16 cellular contexts compared by ENCODE assay signal in the genomic region with DNA sequence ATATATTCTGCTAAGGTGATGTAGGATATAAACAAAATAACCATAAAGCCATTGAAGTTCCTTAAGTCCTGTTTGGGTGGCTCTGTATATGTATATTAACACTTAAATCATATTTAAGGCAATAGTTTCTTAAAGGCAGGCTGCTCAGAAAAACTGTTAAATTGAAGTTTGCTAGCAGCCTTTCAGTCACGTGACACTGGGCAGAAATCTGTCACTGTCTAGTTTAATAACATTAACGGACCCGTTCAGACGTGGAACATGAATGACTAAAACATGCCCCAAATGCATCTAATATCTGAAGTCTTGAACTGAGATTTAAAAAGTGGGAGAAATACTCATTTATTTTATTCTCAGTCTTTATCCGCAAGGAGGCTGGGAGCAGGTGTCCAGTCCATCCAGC. TPM values are rescaled to one million over a fixed set of nuclear protein-coding genes. Genes with fewer than 3 reads are reported as not detected.
DNase-seq lines count a peak whose midpoint lies in the region; ATAC-seq and TF ChIP-seq lines count a peak whose summit lies in the region.
"Had no signal": no experiment of that assay in that cellular context is flagged by ENCODE, and none has a peak within 500 bp of the region (broad histone marks: within the 10 kb centered on the region; RNA-seq: fewer than 3 reads in every experiment).

No MANE protein-coding gene starts in this region.

- H2BK5ac ChIP-seq in mesenchymal stem cell (ENCODE audit: low read depth, low read length, poor library complexity, severe bottlenecking) = no peak overlapping the region

- BruUV-seq in PC-9 (replicated peaks; lab: Mats Ljungman, UMichigan) = no TSS peak

- H3K4ac ChIP-seq in mesenchymal stem cell (ENCODE audit: low read depth in 1 of 2, low read length in 2 of 2) = no peak overlapping the region

- H3K4me2 ChIP-seq in BLaER1 treated with 17β-estradiol and CSF1 and Interleukin-3, amounts not matched to agents 10 nM and 100 nM = peak overlapping the region; percentile 80 to 94 (median 90); a peak in 17 of 22 replicates
- peak overlapping the region; percentile 83; the same call in 1 of the 2 replicates for H3K4me2 ChIP-seq in PC-9
- H3K4me2 ChIP-seq in mesenchymal stem cell (ENCODE audit: low read length, poor library complexity, severe bottlenecking) = no peak overlapping the region

- POLR2A ChIA-PET in PC-9 (lab: Charles Lee; ENCODE audit: unreplicated experiment) = no interaction called here

- no peaks in the 10 kb centered on the region for H3K9me3 ChIP-seq in BLaER1 treated with 17β-estradiol and CSF1 and Interleukin-3, amounts not matched to agents 10 nM and 100 nM (replicated peaks in 1 of 11)
- no peaks in the 10 kb centered on the region for H3K9me3 ChIP-seq in PC-9 (ENCODE audit: insufficient read depth, low read depth)
- H3K9me3 ChIP-seq in mesenchymal stem cell (ENCODE audit: control insufficient read depth, low read length) = no peaks in the 10 kb centered on the region
- H3K9me3 ChIP-seq: heart left ventricle, mucosa of descending colon had no signal

- H4K20me1 ChIP-seq in BLaER1 treated with 17β-estradiol and CSF1 and Interleukin-3, amounts not matched to agents 10 nM and 100 nM = peaks cover 59 to 77% (median 70%) of the 10 kb centered on the region in 11 experiments
- H4K20me1 ChIP-seq in PC-9 (ENCODE audit: insufficient read depth) = peaks cover 55% of the 10 kb centered on the region

- H4K8ac ChIP-seq in mesenchymal stem cell (ENCODE audit: low read length) = no peak overlapping the region

- no peak for ATAC-seq in GM19395 (IDR thresholded peaks at IDR 0.05; ENCODE audit: unreplicated experiment)
- ATAC-seq: heart left ventricle, mucosa of descending colon had no signal

- no peaks in the 10 kb centered on the region for H3K9me2 ChIP-seq in PC-9 (ENCODE audit: insufficient read depth)

- peak overlapping the region; percentile 98; the same call in 1 of the 2 replicates for H3K4me3 ChIP-seq in ACC112 (ENCODE audit: low read depth, low read length)
- H3K4me3 ChIP-seq in BLaER1 treated with 17β-estradiol and CSF1 and Interleukin-3, amounts not matched to agents 10 nM and 100 nM = 0 out of 20 replicates have a peak overlapping the region, but pooled peaks of 1 of the 10 experiments have one; percentile 90
- H3K4me3 ChIP-seq in PC-9 = no peak overlapping the region
- H3K4me3 ChIP-seq in mesenchymal stem cell (ENCODE audit: insufficient read depth in 1 of 2, low read depth in 1 of 2, low read length in 2 of 2) = peak overlapping the region in 1 of 2 experiments; percentile 94
- H3K4me3 ChIP-seq: mucosa of descending colon had no signal

- no peak overlapping the region for H3K27ac ChIP-seq in ACC112 (ENCODE audit: low read depth, low read length)
- no peak overlapping the region for H3K27ac ChIP-seq in BLaER1 treated with 17β-estradiol and CSF1 and Interleukin-3, amounts not matched to agents 10 nM and 100 nM
- no peak overlapping the region for H3K27ac ChIP-seq in PC-9
- H3K27ac ChIP-seq in mesenchymal stem cell (ENCODE audit: low read length, poor library complexity, severe bottlenecking) = no peak overlapping the region
- H3K27ac ChIP-seq: parathyroid adenoma, SK-N-MC had no signal

- H3K27me3 ChIP-seq in ACC112 (ENCODE audit: insufficient read depth, low read length) = no peaks in the 10 kb centered on the region
- H3K27me3 ChIP-seq in BLaER1 treated with 17β-estradiol and CSF1 and Interleukin-3, amounts not matched to agents 10 nM and 100 nM = no peaks in the 10 kb centered on the region
- H3K27me3 ChIP-seq in PC-9 (ENCODE audit: insufficient read depth, low read depth) = no peaks in the 10 kb centered on the region
- no peaks in the 10 kb centered on the region for H3K27me3 ChIP-seq in mesenchymal stem cell (ENCODE audit: control insufficient read depth in 1 of 2, insufficient read depth in 1 of 2, low read length in 2 of 2)
- H3K27me3 ChIP-seq: heart left ventricle had no signal

- no peak overlapping the region for H4K91ac ChIP-seq in mesenchymal stem cell (ENCODE audit: low read length)

- no peak overlapping the region for H2BK15ac ChIP-seq in mesenchymal stem cell (ENCODE audit: low read depth, poor library complexity, severe bottlenecking)

- intact Hi-C loops in PC-9 (cut with micrococcal nuclease; ENCODE audit: unreplicated experiment) = no loop called here

- H3K4me1 ChIP-seq in ACC112 (ENCODE audit: control insufficient read depth, insufficient read depth, low read length, unreplicated experiment) (peaks cover 29% of the 10 kb centered on the region), PC-9 (replicated peaks; ENCODE audit: insufficient read depth) (peaks cover 28% of the 10 kb centered on the region), mesenchymal stem cell (ENCODE audit: control insufficient read depth, insufficient read depth, low read depth, low read length) (no peaks in the 10 kb centered on the region)
- H3K4me1 ChIP-seq in BLaER1 treated with 17β-estradiol and CSF1 and Interleukin-3, amounts not matched to agents 10 nM and 100 nM = peaks cover 32 to 61% (median 43%) of the 10 kb centered on the region in 10 experiments

- no peak overlapping the region for H2BK12ac ChIP-seq in mesenchymal stem cell (ENCODE audit: low read length in 2 of 2)

- H2AFZ ChIP-seq in ACC112 (ENCODE audit: low read length, unreplicated experiment) (no peak overlapping the region), PC-9 (no peak overlapping the region), mesenchymal stem cell (ENCODE audit: low read depth, low read length) (no peak overlapping the region)
- H2AFZ ChIP-seq: parathyroid adenoma had no signal

- H3F3A ChIP-seq in PC-9 (ENCODE audit: insufficient read depth, low read depth) = peaks cover 41% of the 10 kb centered on the region

- no peak overlapping the region for H3K14ac ChIP-seq in mesenchymal stem cell (ENCODE audit: low read length in 2 of 2)

- H3K23ac ChIP-seq in mesenchymal stem cell (ENCODE audit: low read length in 2 of 2) = no peak overlapping the region

- peak overlapping the region in 2 of 11 experiments; percentile 97 to 98; a peak in 4 of 22 replicates for H3K9ac ChIP-seq in BLaER1 treated with 17β-estradiol and CSF1 and Interleukin-3, amounts not matched to agents 10 nM and 100 nM
- peak overlapping the region; percentile 98 for H3K9ac ChIP-seq in mesenchymal stem cell (ENCODE audit: low read length)
- H3K9ac ChIP-seq: parathyroid adenoma had no signal

- no peak overlapping the region for H2AK5ac ChIP-seq in mesenchymal stem cell (ENCODE audit: low read length, severe bottlenecking)

- CTCF ChIA-PET in PC-9 (lab: Charles Lee) = no interaction called here

- 90% methylated on average over 5 of the region's 5 CpGs for WGBS in mesenchymal stem cell

- no peak for DNase-seq in PC-9
- no peak for DNase-seq in mesenchymal stem cell
- DNase-seq in iPS-NIHi11 (ENCODE audit: low spot score) = no peak
- DNase-seq in stimulated activated CD8-positive, alpha-beta memory T cell treated with anti-CD3 and anti-CD28 coated beads, Interleukin-4, amount 100 ng/mL, for 48 hours = no peak
- DNase-seq: activated CD4-positive, alpha-beta memory T cell treated with anti-CD3 and anti-CD28 coated beads, Interleukin-2, amount 10 ng/mL, durations not matched to agents 7 days and 5 days; C1 segment of cervical spinal cord; heart left ventricle; mucosa of descending colon; NCI-H2029; NCI-H510A treated with DMSO at 0.1 percent for 48 hours had no signal

- no peak overlapping the region for H2BK120ac ChIP-seq in mesenchymal stem cell (ENCODE audit: low read depth, low read length)

- H3K79me2 ChIP-seq in ACC112 (ENCODE audit: control insufficient read depth, insufficient read depth, low read length, unreplicated experiment) (peaks cover 76% of the 10 kb centered on the region), PC-9 (ENCODE audit: low read depth) (peaks cover 78% of the 10 kb centered on the region)

- no peak overlapping the region for H3K18ac ChIP-seq in mesenchymal stem cell (ENCODE audit: low read depth in 1 of 2, low read length in 2 of 2)

- no peak for TF ChIP-seq CTCF in PC-9 (conservative IDR thresholded peaks at IDR 0.05)

- H3K36me3 ChIP-seq in ACC112 (ENCODE audit: insufficient read depth, low read length) (peaks cover 16% of the 10 kb centered on the region), PC-9 (ENCODE audit: low read depth) (peaks cover 37% of the 10 kb centered on the region), mesenchymal stem cell (ENCODE audit: control insufficient read depth in 1 of 2, insufficient read depth in 2 of 2, low read depth in 1 of 2, low read length in 2 of 2) (peaks cover 3 to 47% of the 10 kb centered on the region in 2 experiments)
- peaks cover 33 to 62% (median 53%) of the 10 kb centered on the region in 11 experiments for H3K36me3 ChIP-seq in BLaER1 treated with 17β-estradiol and CSF1 and Interleukin-3, amounts not matched to agents 10 nM and 100 nM

- peaks cover under 1% of the 10 kb centered on the region for H3K79me1 ChIP-seq in mesenchymal stem cell (replicated peaks; ENCODE audit: low read length, poor library complexity, severe bottlenecking)

RNA-seq across cellular contexts. Expression of a gene that starts 3.3 kb away (rescaled TPM):
- 1.9 and 2.8 TPM in 2 replicates for total RNA-seq in PC-9 (2021)
- polyA plus RNA-seq in mesenchymal stem cell (2013, experiment 1 of 2) = 1.3 TPM
- 0.88 TPM for polyA plus RNA-seq in mesenchymal stem cell (2013, experiment 2 of 2)
- total RNA-seq: kidney epithelial cell had no signal

RNA-seq across cellular contexts. Expression of a gene that starts 3.5 kb away (rescaled TPM):
- 69.9 and 98.8 TPM in 2 replicates for total RNA-seq in PC-9 (2021)
- 364 TPM for polyA plus RNA-seq in mesenchymal stem cell (2013, experiment 1 of 2)
- polyA plus RNA-seq in mesenchymal stem cell (2013, experiment 2 of 2) = 368 TPM

RNA-seq across cellular contexts. Expression of a gene that starts 23.8 kb away (rescaled TPM):
- 18.9 and 23.4 TPM in 2 replicates for total RNA-seq in PC-9 (2021)
- 55.2 TPM for polyA plus RNA-seq in mesenchymal stem cell (2013, experiment 1 of 2)
- polyA plus RNA-seq in mesenchymal stem cell (2013, experiment 2 of 2) = 55.2 TPM
